Comparison of ENCODE assay signal across 2 cellular contexts in genomic region chr1:224932607-224933249, GRCh38.
TF ChIP-seq lines count a peak whose summit lies in the region.

No MANE protein-coding gene starts in this region.

TF ChIP-seq in HEK293, 187 proteins besides CTCF, POLR2A, EP300 and RAD21 (continued from another document and continues in another):
- TF ChIP-seq ZNF423 (tag by site-specific recombination; IDR thresholded peaks at IDR 0.05), result no peak
- TF ChIP-seq ZNF514 (tag by site-specific recombination; IDR thresholded peaks at IDR 0.05), result no peak
- no peak for TF ChIP-seq ZNF449 (tag by site-specific recombination; IDR thresholded peaks at IDR 0.05)
- 0 out of 2 replicates have a peak, but pooled peaks have one; percentile 43 for TF ChIP-seq ZNF558 (tag by site-specific recombination; IDR thresholded peaks at IDR 0.05)
- TF ChIP-seq OVOL3 (tag by site-specific recombination; IDR thresholded peaks at IDR 0.05), result no peak
- TF ChIP-seq PRDM1 (tag by site-specific recombination; IDR thresholded peaks at IDR 0.05), result no peak
- TF ChIP-seq ZNF645 (tag by site-specific recombination; IDR thresholded peaks at IDR 0.05), result no peak
- TF ChIP-seq ZNF280D (tag by site-specific recombination; IDR thresholded peaks at IDR 0.05), result peak; percentile 100
- no peak for TF ChIP-seq GLI4 (tag by site-specific recombination; IDR thresholded peaks at IDR 0.05)
- no peak for TF ChIP-seq ZFP69B (tag by site-specific recombination; IDR thresholded peaks at IDR 0.05)
- TF ChIP-seq ZNF664 (tag by site-specific recombination; IDR thresholded peaks at IDR 0.05), result no peak
- no peak for TF ChIP-seq ZBTB11 (tag by site-specific recombination; conservative IDR thresholded peaks at IDR 0.05; ENCODE audit: low read depth)
- no peak for TF ChIP-seq ZNF623 (tag by site-specific recombination; IDR thresholded peaks at IDR 0.05)
- no peak for TF ChIP-seq MEIS1 (CRISPR knock-in tag; IDR thresholded peaks at IDR 0.05; ENCODE audit: borderline replicate concordance)
- TF ChIP-seq ZNF670 (tag by site-specific recombination; IDR thresholded peaks at IDR 0.05; ENCODE audit: low read depth), result no peak
- no peak for TF ChIP-seq BCL11B (tag by site-specific recombination; IDR thresholded peaks at IDR 0.05; ENCODE audit: low read depth)

TF ChIP-seq in K562, 482 proteins besides CTCF, POLR2A, EP300 and RAD21 (continued from another document):
- TF ChIP-seq TSHZ1 (CRISPR knock-in tag; IDR thresholded peaks at IDR 0.05) (no peak), EWSR1 (IDR thresholded peaks at IDR 0.05; ENCODE audit: borderline replicate concordance, low read depth, partially characterized antibody) (no peak), TRIM24 (IDR thresholded peaks at IDR 0.05) (peak in 1 of 2 experiments; percentile 25; a peak in 1 of 4 replicates)
